ENCODE assay signal across 8 cellular contexts in the genomic region with DNA sequence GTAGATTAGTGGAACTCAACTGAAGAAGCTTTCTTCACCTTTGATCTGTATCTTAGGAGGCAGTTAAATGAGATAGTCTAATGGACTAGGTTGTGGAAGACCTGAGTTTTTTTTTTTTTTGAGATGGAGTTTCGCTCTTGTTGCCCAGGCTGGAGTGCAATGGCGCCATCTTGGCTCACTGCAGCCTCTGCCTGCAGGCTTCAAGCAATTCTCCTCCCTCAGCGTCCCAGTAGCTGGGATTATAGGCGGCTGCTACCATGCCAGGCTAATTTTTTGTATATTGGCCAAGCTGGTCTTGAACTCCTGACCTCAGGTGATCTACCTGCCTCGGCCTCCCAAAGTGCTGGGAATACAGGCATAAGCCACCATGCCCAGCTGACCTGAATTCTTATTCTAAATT. TPM values are rescaled to one million over a fixed set of nuclear protein-coding genes. Genes with fewer than 3 reads are reported as not detected.
DNase-seq lines count a peak whose midpoint lies in the region; FAIRE-seq and TF ChIP-seq lines count a peak whose summit lies in the region.
"Not testable (repeated sequence)": the region's sequence is repeated elsewhere in the genome, so short reads cannot be mapped to it uniquely, and the experiment has no call there.

No MANE protein-coding gene starts in this region.

- H3K36me3 Mint-ChIP-seq in activated naive CD4-positive, alpha-beta T cell treated with anti-CD3 and anti-CD28 coated beads for 36 hours (ENCODE audit: low read depth), result peaks cover 21% of the 10 kb centered on the region

- not testable (repeated sequence) for H3K4me1 ChIP-seq in SJCRH30; endocrine pancreas (ENCODE audit: control insufficient read depth, insufficient read depth, low read length)
- H3K4me1 ChIP-seq in kidney (ENCODE audit: control insufficient read depth in 1 of 2, insufficient read depth in 1 of 2, low read depth in 1 of 2, low read length in 2 of 2), result peaks cover 10 to 12% of the 10 kb centered on the region in 2 donors
- peaks cover 12% of the 10 kb centered on the region for H3K4me1 ChIP-seq in parathyroid adenoma

- not testable (repeated sequence) for FAIRE-seq in kidney (lab: Jason Lieb, UNC)

- H3K4me1 Mint-ChIP-seq in activated naive CD4-positive, alpha-beta T cell treated with anti-CD3 and anti-CD28 coated beads for 36 hours (ENCODE audit: low read depth), result peaks cover 39% of the 10 kb centered on the region

- DNase-seq in AG04450 (ENCODE audit: low read depth, low spot score); kidney: not testable (repeated sequence)
- DNase-seq in NCI-H1436 (lab: John Stamatoyannopoulos, UW), result peak; percentile 4
- DNase-seq in SJCRH30, result peak; percentile 36 to 39
- peak; percentile 25 for DNase-seq in activated naive CD4-positive, alpha-beta T cell treated with anti-CD3 and anti-CD28 coated beads for 36 hours

- intact Hi-C loops in activated naive CD4-positive, alpha-beta T cell treated with anti-CD3 and anti-CD28 coated beads for 36 hours (cut with micrococcal nuclease), result loop anchor here (5.0 kb wide), 3 partner anchors 571 to 1846 kb away; no protein-coding TSS in a partner anchor
- intact Hi-C loops in kidney (cut with DNase I), result not testable (repeated sequence)

- H3K4me3 ChIP-seq in AG04450 (ENCODE audit: low read depth, low read length) (peak overlapping the region; percentile 41), SJCRH30 (peak overlapping the region; percentile 78), endocrine pancreas (ENCODE audit: control insufficient read depth, insufficient read depth, low read length) (peak overlapping the region; percentile 82), kidney (ENCODE audit: low read length in 2 of 2) (peak overlapping the region; percentile 30 to 89)
- H3K4me3 ChIP-seq in GM12875 (ENCODE audit: low read depth, low read length); parathyroid adenoma (ENCODE audit: low read depth, low read length): not testable (repeated sequence)

- not testable (repeated sequence) for H3K27ac Mint-ChIP-seq in activated naive CD4-positive, alpha-beta T cell treated with anti-CD3 and anti-CD28 coated beads for 36 hours

- not testable (repeated sequence) for H3K27ac ChIP-seq in AG04450 (ENCODE audit: low read depth, low read length); SJCRH30; kidney (ENCODE audit: low read depth in 2 of 2, low read length in 2 of 2); parathyroid adenoma

- H3K27me3 ChIP-seq in AG04450 (ENCODE audit: control insufficient read depth, insufficient read depth, low read length); SJCRH30; endocrine pancreas (ENCODE audit: control insufficient read depth, insufficient read depth, low read length); parathyroid adenoma (ENCODE audit: control insufficient read depth, insufficient read depth, low read length): not testable (repeated sequence)

- not testable (repeated sequence) for H3K9ac ChIP-seq in endocrine pancreas (ENCODE audit: control insufficient read depth, insufficient read depth, low read length); kidney (ENCODE audit: low read length in 2 of 2); parathyroid adenoma

- TF ChIP-seq CTCF in AG04450 (IDR thresholded peaks at IDR 0.05; ENCODE audit: low read depth, low read length); kidney (IDR thresholded peaks at IDR 0.05; ENCODE audit: borderline replicate concordance, extremely low read depth, insufficient read depth); parathyroid adenoma (IDR thresholded peaks at IDR 0.05): not testable (repeated sequence)
- TF ChIP-seq CTCF in GM12875 (IDR thresholded peaks at IDR 0.05; ENCODE audit: borderline replicate concordance, insufficient read depth, low read depth, low read length), result 0 out of 2 replicates have a peak, but pooled peaks have one; percentile 6

- not testable (repeated sequence) for H3K36me3 ChIP-seq in SJCRH30; endocrine pancreas (ENCODE audit: control insufficient read depth, insufficient read depth, low read length); kidney (ENCODE audit: control insufficient read depth in 1 of 2, insufficient read depth in 2 of 2, low read length in 2 of 2); parathyroid adenoma (ENCODE audit: control insufficient read depth, insufficient read depth, low read length)

- not testable (repeated sequence) for H3K9me3 Mint-ChIP-seq in activated naive CD4-positive, alpha-beta T cell treated with anti-CD3 and anti-CD28 coated beads for 36 hours

- H3K79me2 ChIP-seq in parathyroid adenoma, result peaks cover 22% of the 10 kb centered on the region

- not testable (repeated sequence) for H3K4me2 ChIP-seq in parathyroid adenoma (ENCODE audit: low read length)

- not testable (repeated sequence) for H3K9me3 ChIP-seq in AG04450 (ENCODE audit: control insufficient read depth, insufficient read depth, low read length); endocrine pancreas (ENCODE audit: control insufficient read depth, low read length); parathyroid adenoma (ENCODE audit: control insufficient read depth, low read length)
- H3K9me3 ChIP-seq in SJCRH30 (replicated peaks), result peaks cover 13% of the 10 kb centered on the region
- peaks cover 0 to 11% of the 10 kb centered on the region in 2 donors for H3K9me3 ChIP-seq in kidney (ENCODE audit: control insufficient read depth in 1 of 2, low read length in 2 of 2)

- H3K4me3 Mint-ChIP-seq in activated naive CD4-positive, alpha-beta T cell treated with anti-CD3 and anti-CD28 coated beads for 36 hours, result peak overlapping the region; percentile 95

- not testable (repeated sequence) for H3K27me3 Mint-ChIP-seq in activated naive CD4-positive, alpha-beta T cell treated with anti-CD3 and anti-CD28 coated beads for 36 hours (ENCODE audit: low read depth)

- H2AFZ ChIP-seq in parathyroid adenoma, result peak overlapping the region; percentile 95

- POLR2A ChIA-PET in AG04450 (lab: Yijun Ruan, JAX), result interaction anchor here (0.7 kb wide), 2 partner anchors 16 to 82 kb away, joined by 5 read pairs; no protein-coding TSS in a partner anchor

- CTCF ChIA-PET in AG04450 (lab: Charles Lee), result interaction anchor here (0.7 to 1.1 kb wide), 5 partner anchors 9 to 300 kb away, joined by 3 to 7 read pairs (median 5); a partner anchor contains a TSS
- CTCF ChIA-PET in activated naive CD4-positive, alpha-beta T cell treated with anti-CD3 and anti-CD28 coated beads for 36 hours (lab: Charles Lee), result interaction anchor here (0.6 to 1.3 kb wide), 4 partner anchors 12 to 186 kb away, joined by 3 to 5 read pairs (median 3); no protein-coding TSS in a partner anchor

RNA-seq across cellular contexts. Expression of a gene that starts 2.0 kb away (rescaled TPM):
- polyA plus RNA-seq in AG04450 (2011; rRNA removed) (2.7 and 3.3 TPM in 2 replicates), kidney (ENCODE audit: insufficient read depth, low read depth, low replicate concordance) (1.7 TPM)
- polyA minus RNA-seq in AG04450 (2011; rRNA and poly(A)+ RNA removed), result 3.4 and 3.7 TPM in 2 replicates
- 10.1 and 10.5 TPM in 2 replicates for total RNA-seq in SJCRH30 (2014; rRNA removed; shearing (Covaris generic))
- 1 to 10 TPM; 2.2 to 2.4 TPM for total RNA-seq in activated naive CD4-positive, alpha-beta T cell treated with anti-CD3 and anti-CD28 coated beads for 36 hours
- 4.4 TPM for total RNA-seq in kidney

RNA-seq across cellular contexts. Expression of a gene that starts 2.5 kb away (rescaled TPM):
- 40.1 and 53.7 TPM in 2 replicates for polyA plus RNA-seq in AG04450 (2011; rRNA removed)
- 22.3 and 38.1 TPM in 2 replicates for polyA minus RNA-seq in AG04450 (2011; rRNA and poly(A)+ RNA removed)
- 119 and 120 TPM in 2 replicates for total RNA-seq in SJCRH30 (2014; rRNA removed; shearing (Covaris generic))
- total RNA-seq in activated naive CD4-positive, alpha-beta T cell treated with anti-CD3 and anti-CD28 coated beads for 36 hours, result 10 to 100 TPM; 48.5 to 48.6 TPM
- total RNA-seq in kidney, result 42.7 TPM
- polyA plus RNA-seq in kidney (ENCODE audit: insufficient read depth, low read depth, low replicate concordance), result 27.6 TPM
